In the genomic region with DNA sequence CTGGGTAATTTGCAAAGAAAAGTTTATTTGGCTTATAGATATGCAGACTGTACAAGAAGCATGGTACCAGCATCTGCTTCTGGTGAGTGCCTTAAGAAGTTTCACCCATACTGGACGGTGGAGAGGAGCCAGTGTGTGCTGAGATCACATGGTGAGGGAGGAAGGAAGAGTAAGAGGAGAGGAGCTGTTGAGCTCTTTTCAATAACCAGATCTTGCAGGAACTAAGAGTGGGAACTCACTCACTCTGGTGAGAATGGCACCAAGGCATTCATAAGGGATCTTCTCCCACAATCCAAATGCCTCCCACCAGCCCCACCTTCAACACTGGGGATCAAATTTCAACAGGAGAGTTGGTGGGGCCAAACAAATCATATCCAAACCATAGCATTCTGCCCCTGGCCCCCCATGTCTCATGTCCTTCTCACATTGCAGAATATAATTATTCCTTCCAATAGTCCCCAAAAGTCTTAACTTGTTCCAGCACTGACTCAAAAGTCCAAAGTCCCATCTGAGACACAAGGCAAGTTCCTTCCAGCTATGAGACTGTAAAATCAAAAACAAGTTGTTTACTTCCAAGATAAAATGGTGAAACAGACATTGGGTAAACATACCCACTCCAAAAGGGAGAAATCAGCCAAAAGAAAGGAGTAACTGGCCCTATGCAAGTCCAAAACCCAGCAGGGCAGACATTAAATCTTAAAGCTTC, we compare ENCODE assay signal across 27 cellular contexts. TPM values are rescaled to one million over a fixed set of nuclear protein-coding genes. Genes with fewer than 3 reads are reported as not detected.
"Had no signal": no experiment of that assay in that cellular context is flagged by ENCODE, and none has a peak within 500 bp of the region (broad histone marks: within the 10 kb centered on the region; RNA-seq: fewer than 3 reads in every experiment).

No MANE protein-coding gene starts in this region.

- H3K9ac ChIP-seq: parathyroid adenoma had no signal

- H3K4me1 ChIP-seq: upper lobe of left lung had no signal

- H3K9me3 Mint-ChIP-seq: activated CD4-positive, alpha-beta T cell treated with anti-CD3 and anti-CD28 coated beads, Interleukin-2, amount 10 ng/mL, durations not matched to agents 24 days and 14 days had no signal

- H3K4me3 Mint-ChIP-seq: activated CD4-positive, alpha-beta T cell treated with anti-CD3 and anti-CD28 coated beads, Interleukin-2, amount 10 ng/mL, durations not matched to agents 24 days and 14 days; activated CD8-positive, alpha-beta memory T cell treated with anti-CD3 and anti-CD28 coated beads, Interleukin-2, amount 10 ng/mL, durations not matched to agents 7 days and 5 days; activated CD8-positive, alpha-beta T cell treated with anti-CD3 and anti-CD28 coated beads for 36 hours; activated naive CD8-positive, alpha-beta T cell treated with anti-CD3 and anti-CD28 coated beads, Interleukin-2, amount 50 U/mL, for 24 hours; immature natural killer cell; memory B cell; naive thymus-derived CD8-positive, alpha-beta T cell; stimulated activated naive B cell treated with anti-CD40 and anti-IgM and Interleukin-4, amounts not matched to agents 10 μg/mL and 1 μg/mL and 100 μg/mL, for 72 hours had no signal

- H3K4me3 ChIP-seq: cardiac muscle cell, smooth muscle cell, thoracic aorta, upper lobe of left lung had no signal

- ATAC-seq: activated CD4-positive, CD25-positive, alpha-beta regulatory T cell treated with anti-CD3 and anti-CD28 coated beads, Interleukin-2, amount 50 U/mL, for 24 hours; activated CD8-positive, alpha-beta memory T cell treated with anti-CD3 and anti-CD28 coated beads, Interleukin-2, amount 10 ng/mL, durations not matched to agents 7 days and 5 days; activated CD8-positive, alpha-beta T cell treated with anti-CD3 and anti-CD28 coated beads for 36 hours; activated naive CD8-positive, alpha-beta T cell treated with anti-CD3 and anti-CD28 coated beads, Interleukin-2, amount 50 U/mL, for 24 hours; foreskin keratinocyte; naive thymus-derived CD8-positive, alpha-beta T cell; sciatic nerve; stimulated activated naive B cell treated with anti-CD40 and anti-IgM and Interleukin-4, amounts not matched to agents 10 μg/mL and 1 μg/mL and 100 μg/mL, for 72 hours had no signal

- H3K27me3 ChIP-seq: cardiac muscle cell, upper lobe of left lung had no signal

- H3K36me3 ChIP-seq: cardiac muscle cell, neutrophil, thoracic aorta, upper lobe of left lung had no signal

- DNase-seq: activated CD4-positive, alpha-beta T cell treated with anti-CD3 and anti-CD28 coated beads, Interleukin-2, amount 10 ng/mL, durations not matched to agents 24 days and 14 days; activated CD8-positive, alpha-beta memory T cell treated with anti-CD3 and anti-CD28 coated beads, Interleukin-2, amount 10 ng/mL, durations not matched to agents 7 days and 5 days; activated CD8-positive, alpha-beta T cell treated with anti-CD3 and anti-CD28 coated beads for 36 hours; activated gamma-delta T cell; activated naive CD4-positive, alpha-beta T cell treated with anti-CD3 and anti-CD28 coated beads, Interleukin-2, amount 50 U/mL, for 16 hours; activated naive CD8-positive, alpha-beta T cell treated with anti-CD3 and anti-CD28 coated beads, Interleukin-2, amount 50 U/mL, for 24 hours; activated T-cell treated with anti-CD3 and anti-CD28 coated beads for 4 hours; dermis blood vessel endothelial cell; effector CD8-positive, alpha-beta T cell; foreskin keratinocyte; immature natural killer cell; kidney glomerular epithelial cell; naive thymus-derived CD8-positive, alpha-beta T cell; stimulated activated CD4-positive, alpha-beta T cell treated with anti-CD3 and anti-CD28 coated beads, Interleukin-15, amount 100 ng/mL, for 24 hours; stimulated activated naive B cell treated with anti-CD40 and anti-IgM and Interleukin-4, amounts not matched to agents 10 μg/mL and 1 μg/mL and 100 μg/mL, for 72 hours; upper lobe of left lung had no signal

- H3K36me3 Mint-ChIP-seq: activated CD8-positive, alpha-beta memory T cell treated with anti-CD3 and anti-CD28 coated beads, Interleukin-2, amount 10 ng/mL, durations not matched to agents 7 days and 5 days; immature natural killer cell had no signal

- H3K27ac ChIP-seq: cardiac muscle cell, foreskin keratinocyte, neutrophil, parathyroid adenoma, thoracic aorta, upper lobe of left lung, VCaP had no signal

- H3K27ac Mint-ChIP-seq: activated CD4-positive, alpha-beta T cell treated with anti-CD3 and anti-CD28 coated beads, Interleukin-2, amount 10 ng/mL, durations not matched to agents 24 days and 14 days; activated CD8-positive, alpha-beta memory T cell treated with anti-CD3 and anti-CD28 coated beads, Interleukin-2, amount 10 ng/mL, durations not matched to agents 7 days and 5 days; activated CD8-positive, alpha-beta T cell treated with anti-CD3 and anti-CD28 coated beads for 36 hours; activated naive CD8-positive, alpha-beta T cell treated with anti-CD3 and anti-CD28 coated beads, Interleukin-2, amount 50 U/mL, for 24 hours; immature natural killer cell; memory B cell; stimulated activated naive B cell treated with anti-CD40 and anti-IgM and Interleukin-4, amounts not matched to agents 10 μg/mL and 1 μg/mL and 100 μg/mL, for 72 hours had no signal

- H3K4me2 ChIP-seq: smooth muscle cell had no signal

- H3K4me1 Mint-ChIP-seq: immature natural killer cell had no signal

- H3K9me3 ChIP-seq: neutrophil, thoracic aorta, upper lobe of left lung had no signal

RNA-seq across cellular contexts. Expression of gene TMEM37, which starts 11.7 kb away (rescaled TPM):
- total RNA-seq: activated CD4-positive, alpha-beta T cell treated with anti-CD3 and anti-CD28 coated beads, Interleukin-2, amount 10 ng/mL, durations not matched to agents 24 days and 14 days; activated CD8-positive, alpha-beta memory T cell treated with anti-CD3 and anti-CD28 coated beads, Interleukin-2, amount 10 ng/mL, durations not matched to agents 7 days and 5 days; activated CD8-positive, alpha-beta T cell treated with anti-CD3 and anti-CD28 coated beads for 36 hours; mononuclear cell; T-helper 2 cell treated with Interferon-gamma antibody and Interleukin-4, amounts not matched to agents 100 ng/mL and 5 ng/mL, for 36 hours had no signal
- polyA plus RNA-seq: immature natural killer cell; naive thymus-derived CD8-positive, alpha-beta T cell had no signal
